ENCODE assay signal across 8 cellular contexts in the genomic region with DNA sequence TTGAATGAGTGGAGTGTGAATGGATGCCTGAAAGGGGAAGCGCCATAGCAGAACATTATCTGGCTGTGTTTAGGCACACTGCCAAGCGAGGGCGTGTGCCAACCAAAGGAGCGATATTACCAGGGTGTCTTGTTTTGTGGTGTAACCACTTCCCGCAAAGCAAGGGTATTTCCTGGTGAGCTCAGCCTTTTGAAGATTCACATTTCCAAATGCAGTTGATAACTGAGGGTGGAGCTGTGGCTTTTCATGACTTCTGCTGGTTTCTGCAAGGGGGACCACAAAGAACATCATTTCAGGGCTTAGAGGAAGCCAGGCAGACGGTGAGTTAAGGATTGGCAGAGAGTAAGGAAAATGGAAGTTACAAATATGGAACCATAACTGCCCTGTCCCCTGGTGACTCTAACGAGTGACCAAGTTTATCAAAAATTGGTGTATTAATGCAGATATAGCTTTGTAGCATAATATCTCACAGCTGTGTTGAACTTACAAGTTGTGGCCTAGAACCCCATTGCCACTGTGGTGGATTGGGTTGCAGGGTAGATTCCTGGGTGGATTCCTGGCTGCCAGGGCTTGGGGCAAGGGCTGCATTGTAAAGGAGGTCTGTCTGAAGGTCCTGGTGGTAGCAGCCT.
DNase-seq lines count a peak whose midpoint lies in the region; ATAC-seq lines count a peak whose summit lies in the region.

No MANE protein-coding gene starts in this region.

- H3K79me1 ChIP-seq in mesendoderm (ENCODE audit: low read length) = no peaks in the 10 kb centered on the region

- no peak overlapping the region for H3K23ac ChIP-seq in mesendoderm (ENCODE audit: low read length)

- no peak overlapping the region for H3K4me2 ChIP-seq in mesendoderm (ENCODE audit: low read length)

- no peak overlapping the region for H3K4ac ChIP-seq in mesendoderm (ENCODE audit: low read depth, low read length)

- ATAC-seq in GM18520 (IDR thresholded peaks at IDR 0.05; ENCODE audit: unreplicated experiment) = peak; percentile 50
- peak; percentile 46 for ATAC-seq in HG03575 (IDR thresholded peaks at IDR 0.05; ENCODE audit: extremely low read depth, insufficient number of reproducible peaks, low FRiP score, unreplicated experiment)
- ATAC-seq in GM19035 (IDR thresholded peaks at IDR 0.05; ENCODE audit: unreplicated experiment) = no peak

- no peak overlapping the region for H2BK120ac ChIP-seq in mesendoderm (ENCODE audit: low read depth, low read length)

- H3K4me1 ChIP-seq in mesendoderm (ENCODE audit: control insufficient read depth, low read depth, low read length) = no peaks in the 10 kb centered on the region

- no peak overlapping the region for H4K8ac ChIP-seq in mesendoderm (ENCODE audit: low read depth, low read length)

- WGBS in mesendoderm (ENCODE audit: extremely low coverage, insufficient coverage, low lambda C conversion rate) = no CpG with 5 or more reads among the region's 7 CpGs

- no peak overlapping the region for H3K27ac ChIP-seq in mesendoderm (ENCODE audit: low read depth, low read length)

- H4K5ac ChIP-seq in mesendoderm (ENCODE audit: low read length) = no peak overlapping the region

- H3K56ac ChIP-seq in mesendoderm (ENCODE audit: low read length) = no peak overlapping the region

- H2BK15ac ChIP-seq in mesendoderm (replicated peaks; ENCODE audit: low read depth) = no peak overlapping the region

- no peaks in the 10 kb centered on the region for H3K79me2 ChIP-seq in mesendoderm (ENCODE audit: control insufficient read depth, insufficient read depth, low read length)

- peak; percentile 99 for DNase-seq in RPMI8226
- DNase-seq in activated T-helper 1 cell treated with anti-CD3 and anti-CD28 coated beads, Interleukin-2, amount 50 U/mL, for 16 hours (ENCODE audit: low read depth in 1 of 2, low spot score in 1 of 2) = peak; percentile 57 to 69
- DNase-seq in globus pallidus (ENCODE audit: low spot score) = peak; percentile 43
- peak; percentile 77 to 81 for DNase-seq in stimulated activated CD4-positive, alpha-beta T cell treated with anti-CD3 and anti-CD28 coated beads, Interleukin-2, amount 100 ng/mL, for 24 hours
- DNase-seq in mesendoderm = no peak

- no peak overlapping the region for H3K4me3 ChIP-seq in mesendoderm (ENCODE audit: low read length)

- no peak overlapping the region for H2BK5ac ChIP-seq in mesendoderm (ENCODE audit: low read length)

- H3K9ac ChIP-seq in mesendoderm (ENCODE audit: low read length) = no peak overlapping the region

- H3K18ac ChIP-seq in mesendoderm (ENCODE audit: low read length) = no peak overlapping the region

- H3K27me3 ChIP-seq in mesendoderm (ENCODE audit: insufficient read depth, low read length, poor library complexity) = no peaks in the 10 kb centered on the region

- no peak overlapping the region for H2AK5ac ChIP-seq in mesendoderm (ENCODE audit: low read length)

- H3K36me3 ChIP-seq in mesendoderm (ENCODE audit: control insufficient read depth, insufficient read depth, low read length) = no peaks in the 10 kb centered on the region
